Comparison of ENCODE assay signal across 1 cellular context in genomic region chr18:24076136-24076597, GRCh38.
TF ChIP-seq lines count a peak whose summit lies in the region.

No MANE protein-coding gene starts in this region.

TF ChIP-seq in SK-N-SH, 30 proteins besides CTCF, POLR2A, EP300 and RAD21 (continued from another document):
- TF ChIP-seq REST (IDR thresholded peaks at IDR 0.05; ENCODE audit: low read depth, low read length) (peak; percentile 28; the same call in 1 of the 2 replicates), POLR2AphosphoS5 (IDR thresholded peaks at IDR 0.05; ENCODE audit: low read depth, low read length) (peak; percentile 73), TEAD4 (IDR thresholded peaks at IDR 0.05; ENCODE audit: borderline replicate concordance, insufficient read depth) (peak; percentile 74; the same call in 1 of the 2 replicates), MXI1 (IDR thresholded peaks at IDR 0.05; ENCODE audit: low read depth, low read length) (0 out of 2 replicates have a peak, but pooled peaks have one; percentile 51), FOSL2 (IDR thresholded peaks at IDR 0.05; ENCODE audit: borderline replicate concordance, low read depth) (peak; percentile 97), TCF12 (IDR thresholded peaks at IDR 0.05) (peak; percentile 92), NFIC (IDR thresholded peaks at IDR 0.05; ENCODE audit: borderline replicate concordance) (peak; percentile 67), YY1 (IDR thresholded peaks at IDR 0.05; ENCODE audit: low read depth) (peak; percentile 17; the same call in 1 of the 2 replicates), JUND (IDR thresholded peaks at IDR 0.05) (peak; percentile 92), PBX3 (IDR thresholded peaks at IDR 0.05) (peak; percentile 95), SMC3 (IDR thresholded peaks at IDR 0.05; ENCODE audit: low read depth, low read length) (peak; percentile 38; the same call in 1 of the 2 replicates), FOXM1 (IDR thresholded peaks at IDR 0.05; ENCODE audit: low read depth) (peak; percentile 59; the same call in 1 of the 2 replicates), RCOR1 (IDR thresholded peaks at IDR 0.05; ENCODE audit: low read length) (peak; percentile 60; the same call in 1 of the 2 replicates), SIN3A (IDR thresholded peaks at IDR 0.05; ENCODE audit: borderline replicate concordance, low read depth, low read length) (peak; percentile 87; the same call in 1 of the 2 replicates)
